2 cellular contexts compared by ENCODE assay signal in the genomic region with DNA sequence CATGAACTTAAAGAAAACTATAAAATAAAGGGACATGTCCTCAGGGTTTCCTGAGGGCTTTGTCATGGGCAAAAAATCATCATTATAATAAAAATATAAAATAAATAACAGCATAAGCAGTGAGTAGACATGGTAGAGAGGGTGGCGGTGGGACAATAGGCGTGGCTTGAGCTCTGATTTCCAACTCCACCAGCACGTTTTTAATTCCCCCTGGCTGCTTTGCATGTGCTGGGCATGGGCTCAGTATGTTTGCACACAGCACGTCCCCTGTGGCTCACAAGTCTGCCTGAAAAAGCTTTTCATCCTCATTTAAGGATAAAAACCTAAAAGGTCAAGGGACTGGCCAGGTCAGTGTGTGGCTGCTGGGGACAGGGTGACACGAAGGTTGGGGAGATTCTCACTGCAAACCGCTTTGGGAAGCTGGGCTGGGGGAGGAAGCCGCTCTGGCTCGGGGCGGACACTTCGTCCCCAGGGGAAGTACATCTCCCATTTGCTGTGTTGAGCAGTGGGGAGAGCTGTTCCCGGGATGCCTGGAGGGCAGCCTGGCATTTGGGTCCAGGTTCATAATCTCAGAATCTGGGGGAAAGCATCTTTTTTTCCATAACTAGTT.
TF ChIP-seq lines count a peak whose summit lies in the region.

No MANE protein-coding gene starts in this region.

TF ChIP-seq in IMR-90, 13 proteins besides CTCF, POLR2A, EP300 and RAD21:
- no peak for TF ChIP-seq MAZ (IDR thresholded peaks at IDR 0.05; ENCODE audit: borderline replicate concordance, low read depth, low read length)
- no peak for TF ChIP-seq RFX5 (IDR thresholded peaks at IDR 0.05; ENCODE audit: low read depth, low read length)
- TF ChIP-seq FOS (IDR thresholded peaks at IDR 0.05; ENCODE audit: low read depth, low read length): no peak
- TF ChIP-seq, protein P1, sequence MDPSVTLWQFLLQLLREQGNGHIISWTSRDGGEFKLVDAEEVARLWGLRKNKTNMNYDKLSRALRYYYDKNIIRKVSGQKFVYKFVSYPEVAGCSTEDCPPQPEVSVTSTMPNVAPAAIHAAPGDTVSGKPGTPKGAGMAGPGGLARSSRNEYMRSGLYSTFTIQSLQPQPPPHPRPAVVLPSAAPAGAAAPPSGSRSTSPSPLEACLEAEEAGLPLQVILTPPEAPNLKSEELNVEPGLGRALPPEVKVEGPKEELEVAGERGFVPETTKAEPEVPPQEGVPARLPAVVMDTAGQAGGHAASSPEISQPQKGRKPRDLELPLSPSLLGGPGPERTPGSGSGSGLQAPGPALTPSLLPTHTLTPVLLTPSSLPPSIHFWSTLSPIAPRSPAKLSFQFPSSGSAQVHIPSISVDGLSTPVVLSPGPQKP (IDR thresholded peaks at IDR 0.05; ENCODE audit: borderline replicate concordance, low read depth, low read length): no peak
- TF ChIP-seq, protein P2, sequence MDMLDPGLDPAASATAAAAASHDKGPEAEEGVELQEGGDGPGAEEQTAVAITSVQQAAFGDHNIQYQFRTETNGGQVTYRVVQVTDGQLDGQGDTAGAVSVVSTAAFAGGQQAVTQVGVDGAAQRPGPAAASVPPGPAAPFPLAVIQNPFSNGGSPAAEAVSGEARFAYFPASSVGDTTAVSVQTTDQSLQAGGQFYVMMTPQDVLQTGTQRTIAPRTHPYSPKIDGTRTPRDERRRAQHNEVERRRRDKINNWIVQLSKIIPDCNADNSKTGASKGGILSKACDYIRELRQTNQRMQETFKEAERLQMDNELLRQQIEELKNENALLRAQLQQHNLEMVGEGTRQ (IDR thresholded peaks at IDR 0.05; ENCODE audit: low read depth, low read length): no peak
- no peak for TF ChIP-seq SMC3 (IDR thresholded peaks at IDR 0.05; ENCODE audit: low read depth, low read length)
- TF ChIP-seq CEBPB (IDR thresholded peaks at IDR 0.05; ENCODE audit: low read depth, low read length): no peak
- no peak for TF ChIP-seq CHD1 (IDR thresholded peaks at IDR 0.05; ENCODE audit: low read depth, low read length)
- no peak for TF ChIP-seq BHLHE40 (IDR thresholded peaks at IDR 0.05; ENCODE audit: low read depth, low read length)
- TF ChIP-seq NFE2L2 (IDR thresholded peaks at IDR 0.05; ENCODE audit: low read depth, low read length): no peak
- TF ChIP-seq RCOR1 (IDR thresholded peaks at IDR 0.05; ENCODE audit: insufficient replicate concordance, low read length): no peak
- no peak for TF ChIP-seq MAFK (IDR thresholded peaks at IDR 0.05; ENCODE audit: low read depth, low read length)
- TF ChIP-seq MXI1 (IDR thresholded peaks at IDR 0.05; ENCODE audit: borderline replicate concordance, low read depth, low read length): no peak

TF ChIP-seq in WTC11, 78 proteins besides CTCF, POLR2A, EP300 and RAD21:
- TF ChIP-seq RORB (CRISPR knock-in tag; IDR thresholded peaks at IDR 0.05): no peak
- no peak for TF ChIP-seq ATF1 (CRISPR knock-in tag; IDR thresholded peaks at IDR 0.05)
- TF ChIP-seq, protein P3, sequence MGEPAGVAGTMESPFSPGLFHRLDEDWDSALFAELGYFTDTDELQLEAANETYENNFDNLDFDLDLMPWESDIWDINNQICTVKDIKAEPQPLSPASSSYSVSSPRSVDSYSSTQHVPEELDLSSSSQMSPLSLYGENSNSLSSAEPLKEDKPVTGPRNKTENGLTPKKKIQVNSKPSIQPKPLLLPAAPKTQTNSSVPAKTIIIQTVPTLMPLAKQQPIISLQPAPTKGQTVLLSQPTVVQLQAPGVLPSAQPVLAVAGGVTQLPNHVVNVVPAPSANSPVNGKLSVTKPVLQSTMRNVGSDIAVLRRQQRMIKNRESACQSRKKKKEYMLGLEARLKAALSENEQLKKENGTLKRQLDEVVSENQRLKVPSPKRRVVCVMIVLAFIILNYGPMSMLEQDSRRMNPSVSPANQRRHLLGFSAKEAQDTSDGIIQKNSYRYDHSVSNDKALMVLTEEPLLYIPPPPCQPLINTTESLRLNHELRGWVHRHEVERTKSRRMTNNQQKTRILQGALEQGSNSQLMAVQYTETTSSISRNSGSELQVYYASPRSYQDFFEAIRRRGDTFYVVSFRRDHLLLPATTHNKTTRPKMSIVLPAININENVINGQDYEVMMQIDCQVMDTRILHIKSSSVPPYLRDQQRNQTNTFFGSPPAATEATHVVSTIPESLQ (CRISPR knock-in tag; IDR thresholded peaks at IDR 0.05): no peak
- TF ChIP-seq, protein P4, sequence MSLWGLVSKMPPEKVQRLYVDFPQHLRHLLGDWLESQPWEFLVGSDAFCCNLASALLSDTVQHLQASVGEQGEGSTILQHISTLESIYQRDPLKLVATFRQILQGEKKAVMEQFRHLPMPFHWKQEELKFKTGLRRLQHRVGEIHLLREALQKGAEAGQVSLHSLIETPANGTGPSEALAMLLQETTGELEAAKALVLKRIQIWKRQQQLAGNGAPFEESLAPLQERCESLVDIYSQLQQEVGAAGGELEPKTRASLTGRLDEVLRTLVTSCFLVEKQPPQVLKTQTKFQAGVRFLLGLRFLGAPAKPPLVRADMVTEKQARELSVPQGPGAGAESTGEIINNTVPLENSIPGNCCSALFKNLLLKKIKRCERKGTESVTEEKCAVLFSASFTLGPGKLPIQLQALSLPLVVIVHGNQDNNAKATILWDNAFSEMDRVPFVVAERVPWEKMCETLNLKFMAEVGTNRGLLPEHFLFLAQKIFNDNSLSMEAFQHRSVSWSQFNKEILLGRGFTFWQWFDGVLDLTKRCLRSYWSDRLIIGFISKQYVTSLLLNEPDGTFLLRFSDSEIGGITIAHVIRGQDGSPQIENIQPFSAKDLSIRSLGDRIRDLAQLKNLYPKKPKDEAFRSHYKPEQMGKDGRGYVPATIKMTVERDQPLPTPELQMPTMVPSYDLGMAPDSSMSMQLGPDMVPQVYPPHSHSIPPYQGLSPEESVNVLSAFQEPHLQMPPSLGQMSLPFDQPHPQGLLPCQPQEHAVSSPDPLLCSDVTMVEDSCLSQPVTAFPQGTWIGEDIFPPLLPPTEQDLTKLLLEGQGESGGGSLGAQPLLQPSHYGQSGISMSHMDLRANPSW (CRISPR knock-in tag; conservative IDR thresholded peaks at IDR 0.05; ENCODE audit: low read depth): no peak
- TF ChIP-seq NR1H2 (CRISPR knock-in tag; IDR thresholded peaks at IDR 0.05): no peak
- no peak for TF ChIP-seq ZNF423 (CRISPR knock-in tag; IDR thresholded peaks at IDR 0.05)
- TF ChIP-seq, protein P5, sequence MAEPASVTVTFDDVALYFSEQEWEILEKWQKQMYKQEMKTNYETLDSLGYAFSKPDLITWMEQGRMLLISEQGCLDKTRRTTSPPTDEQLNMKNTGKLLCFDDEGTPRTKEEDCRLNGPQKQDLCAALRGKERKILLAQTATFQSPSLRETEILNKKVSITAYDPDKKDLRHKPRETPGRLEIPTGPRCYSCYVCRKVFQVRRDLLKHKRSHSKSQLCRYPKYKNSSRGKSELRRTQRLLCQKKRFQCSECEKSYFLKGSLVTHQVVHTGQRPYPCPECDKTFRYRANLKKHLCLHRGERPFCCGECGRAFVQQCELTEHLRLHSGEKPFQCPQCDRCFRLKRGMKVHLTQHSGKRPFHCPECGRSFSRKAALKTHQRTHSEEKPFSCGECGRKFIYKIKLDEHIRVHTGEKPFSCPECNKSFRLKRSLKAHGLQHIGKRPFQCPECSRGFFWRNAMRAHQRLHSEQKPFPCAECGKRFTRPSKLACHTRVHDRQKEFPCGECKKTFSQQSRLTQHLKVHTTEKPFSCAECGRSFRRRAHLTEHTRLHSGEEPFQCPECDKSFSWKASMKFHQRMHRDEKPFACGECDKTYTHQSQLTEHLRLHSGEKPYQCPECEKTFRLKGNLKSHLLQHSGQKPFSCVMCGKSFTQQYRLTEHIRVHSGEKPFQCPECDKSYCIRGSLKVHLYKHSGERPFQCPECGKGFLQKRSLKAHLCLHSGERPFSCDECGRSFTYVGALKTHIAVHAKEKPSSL (CRISPR knock-in tag; conservative IDR thresholded peaks at IDR 0.05): no peak
- no peak for TF ChIP-seq ZNF317 (CRISPR knock-in tag; IDR thresholded peaks at IDR 0.05; ENCODE audit: borderline replicate concordance, low read depth)
- TF ChIP-seq ZNF232 (CRISPR knock-in tag; IDR thresholded peaks at IDR 0.05): no peak
- no peak for TF ChIP-seq SP1 (CRISPR knock-in tag; conservative IDR thresholded peaks at IDR 0.05)
- TF ChIP-seq, protein P6, sequence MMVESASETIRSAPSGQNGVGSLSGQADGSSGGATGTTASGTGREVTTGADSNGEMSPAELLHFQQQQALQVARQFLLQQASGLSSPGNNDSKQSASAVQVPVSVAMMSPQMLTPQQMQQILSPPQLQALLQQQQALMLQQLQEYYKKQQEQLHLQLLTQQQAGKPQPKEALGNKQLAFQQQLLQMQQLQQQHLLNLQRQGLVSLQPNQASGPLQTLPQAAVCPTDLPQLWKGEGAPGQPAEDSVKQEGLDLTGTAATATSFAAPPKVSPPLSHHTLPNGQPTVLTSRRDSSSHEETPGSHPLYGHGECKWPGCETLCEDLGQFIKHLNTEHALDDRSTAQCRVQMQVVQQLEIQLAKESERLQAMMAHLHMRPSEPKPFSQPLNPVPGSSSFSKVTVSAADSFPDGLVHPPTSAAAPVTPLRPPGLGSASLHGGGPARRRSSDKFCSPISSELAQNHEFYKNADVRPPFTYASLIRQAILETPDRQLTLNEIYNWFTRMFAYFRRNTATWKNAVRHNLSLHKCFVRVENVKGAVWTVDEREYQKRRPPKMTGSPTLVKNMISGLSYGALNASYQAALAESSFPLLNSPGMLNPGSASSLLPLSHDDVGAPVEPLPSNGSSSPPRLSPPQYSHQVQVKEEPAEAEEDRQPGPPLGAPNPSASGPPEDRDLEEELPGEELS (CRISPR knock-in tag; IDR thresholded peaks at IDR 0.05): no peak
TF ChIP-seq in WTC11: peak in this region for 0.
